ENCODE assay signal across 6 cellular contexts in the genomic region with DNA sequence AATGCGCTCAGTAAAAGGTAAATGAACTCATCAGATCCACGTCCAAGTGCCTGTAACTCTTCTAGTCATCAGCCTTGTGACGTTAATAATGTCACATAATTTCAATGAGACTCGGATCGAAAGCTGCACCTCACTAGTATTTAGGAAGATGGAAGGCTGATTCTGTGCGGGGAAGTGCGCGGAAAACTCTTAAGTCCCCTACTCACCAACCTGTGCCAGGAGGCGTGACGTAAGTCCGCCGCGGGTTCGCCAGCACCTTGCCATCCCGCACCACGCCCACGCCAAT. TPM values are rescaled to one million over a fixed set of nuclear protein-coding genes. Genes with fewer than 3 reads are reported as not detected.
DNase-seq lines count a peak whose midpoint lies in the region.

No MANE protein-coding gene starts in this region.

- H3K4me3 ChIP-seq in Karpas-422 (ENCODE audit: low read length) = peak overlapping the region; percentile 86
- peak overlapping the region; percentile 82 for H3K4me3 ChIP-seq in mesodermal cell (ENCODE audit: extremely low read depth, insufficient read depth, low read length, poor library complexity, severe bottlenecking)

- H3K9me3 ChIP-seq in Karpas-422 (ENCODE audit: low read length) = no peaks in the 10 kb centered on the region
- H3K9me3 ChIP-seq in mesodermal cell (ENCODE audit: control insufficient read depth, low read length) = no peaks in the 10 kb centered on the region

- no peak overlapping the region for H3K4me3 Mint-ChIP-seq in activated naive CD4-positive, alpha-beta T cell treated with anti-CD3 and anti-CD28 coated beads, Interleukin-2, amount 10 ng/mL, durations not matched to agents 7 days and 5 days

- H3K27ac ChIP-seq in Karpas-422 (ENCODE audit: low read length) (peak overlapping the region; percentile 80), mesodermal cell (ENCODE audit: low read depth, low read length, severe bottlenecking) (peak overlapping the region; percentile 99)

- H3K27me3 Mint-ChIP-seq in activated naive CD4-positive, alpha-beta T cell treated with anti-CD3 and anti-CD28 coated beads, Interleukin-2, amount 10 ng/mL, durations not matched to agents 7 days and 5 days = no peaks in the 10 kb centered on the region

- no peaks in the 10 kb centered on the region for H3K9me3 Mint-ChIP-seq in activated naive CD4-positive, alpha-beta T cell treated with anti-CD3 and anti-CD28 coated beads, Interleukin-2, amount 10 ng/mL, durations not matched to agents 7 days and 5 days

- WGBS in mesodermal cell (ENCODE audit: insufficient coverage in 2 of 2), 2 experiments = 0% methylated on average over 2 to 13 of the region's 17 CpGs

- peaks cover 39% of the 10 kb centered on the region for H3K36me3 Mint-ChIP-seq in activated naive CD4-positive, alpha-beta T cell treated with anti-CD3 and anti-CD28 coated beads, Interleukin-2, amount 10 ng/mL, durations not matched to agents 7 days and 5 days

- H2AFZ ChIP-seq in Karpas-422 (ENCODE audit: low read length) = peak overlapping the region; percentile 82

- H3K27me3 ChIP-seq in Karpas-422 (ENCODE audit: low read length) = no peaks in the 10 kb centered on the region

- H3K4me1 Mint-ChIP-seq in activated naive CD4-positive, alpha-beta T cell treated with anti-CD3 and anti-CD28 coated beads, Interleukin-2, amount 10 ng/mL, durations not matched to agents 7 days and 5 days = peaks cover 24% of the 10 kb centered on the region

- H3K36me3 ChIP-seq in Karpas-422 (ENCODE audit: insufficient read depth, low read length) (peaks cover 46% of the 10 kb centered on the region), mesodermal cell (ENCODE audit: control insufficient read depth, insufficient read depth, low read length) (peaks cover 76% of the 10 kb centered on the region)

- peaks cover 40% of the 10 kb centered on the region for H3K4me1 ChIP-seq in Karpas-422 (ENCODE audit: low read length)
- peaks cover 20% of the 10 kb centered on the region for H3K4me1 ChIP-seq in mesodermal cell (ENCODE audit: control insufficient read depth, insufficient read depth, low read length, poor library complexity, severe bottlenecking)

- H3K79me2 ChIP-seq in Karpas-422 (ENCODE audit: low read length) = peaks cover 65% of the 10 kb centered on the region

- H3K9ac ChIP-seq in Karpas-422 (ENCODE audit: low read length) = peak overlapping the region; percentile 83

- no peak overlapping the region for H3K27ac Mint-ChIP-seq in activated naive CD4-positive, alpha-beta T cell treated with anti-CD3 and anti-CD28 coated beads, Interleukin-2, amount 10 ng/mL, durations not matched to agents 7 days and 5 days

- H3K4me2 ChIP-seq in Karpas-422 (ENCODE audit: low read depth, low read length, poor library complexity, severe bottlenecking) = peak overlapping the region; percentile 81

- CTCF ChIA-PET in activated naive CD4-positive, alpha-beta T cell treated with anti-CD3 and anti-CD28 coated beads, Interleukin-2, amount 10 ng/mL, durations not matched to agents 7 days and 5 days (lab: Charles Lee) = interaction anchor here (1.4 to 2.4 kb wide), 3 partner anchors 14 to 159 kb away, joined by 3 to 20 read pairs (median 5); a partner anchor contains a TSS

- no peaks in the 10 kb centered on the region for H3K9me2 ChIP-seq in Karpas-422 (replicated peaks; ENCODE audit: insufficient read depth, low read length)

- H4K20me1 ChIP-seq in Karpas-422 (ENCODE audit: insufficient read depth, low read depth, low read length) = no peaks in the 10 kb centered on the region

- peak; percentile 82 for DNase-seq in activated naive CD4-positive, alpha-beta T cell treated with Interleukin-2 at 50 U/mL for 16 hours
- no peak for DNase-seq in activated naive CD4-positive, alpha-beta T cell (lab: John Stamatoyannopoulos, UW)
- DNase-seq in Karpas-422 (peak; percentile 95), T1000 (lab: John Stamatoyannopoulos, UW) (no peak)
- DNase-seq in activated naive CD4-positive, alpha-beta T cell treated with anti-CD3 and anti-CD28 coated beads, Interleukin-2, amount 10 ng/mL, durations not matched to agents 7 days and 5 days = peak; percentile 91

RNA-seq across cellular contexts. Expression of a gene that starts 0.3 kb away (rescaled TPM):
- 63.0 and 84.1 TPM in 2 replicates for total RNA-seq in Karpas-422 (2014; rRNA removed; shearing (Covaris generic); ENCODE audit: low replicate concordance)
- 27.3 TPM for polyA plus RNA-seq in mesodermal cell (2013, experiment 1 of 2)
- polyA plus RNA-seq in mesodermal cell (2013, experiment 2 of 2) = 22.7 TPM

RNA-seq across cellular contexts. Expression of a gene that starts 0.7 kb away (rescaled TPM):
- total RNA-seq in Karpas-422 (2014; rRNA removed; shearing (Covaris generic); ENCODE audit: low replicate concordance) = 97.8 and 118 TPM in 2 replicates
- polyA plus RNA-seq in mesodermal cell (2013, experiment 1 of 2) = 219 TPM
- 213 TPM for polyA plus RNA-seq in mesodermal cell (2013, experiment 2 of 2)

RNA-seq across cellular contexts. Expression of a gene that starts 6.9 kb away (rescaled TPM):
- total RNA-seq in Karpas-422 (2014; rRNA removed; shearing (Covaris generic); ENCODE audit: low replicate concordance) = 29.4 and 45.2 TPM in 2 replicates
- 34.0 TPM for polyA plus RNA-seq in mesodermal cell (2013, experiment 1 of 2)
- polyA plus RNA-seq in mesodermal cell (2013, experiment 2 of 2) = 31.3 TPM

RNA-seq across cellular contexts. Expression of a gene that starts 14.9 kb away (rescaled TPM):
- total RNA-seq in Karpas-422 (2014; rRNA removed; shearing (Covaris generic); ENCODE audit: low replicate concordance) = 104 and 138 TPM in 2 replicates
- polyA plus RNA-seq in mesodermal cell (2013, experiment 1 of 2) = 81.2 TPM
- 60.0 TPM for polyA plus RNA-seq in mesodermal cell (2013, experiment 2 of 2)

RNA-seq across cellular contexts. Expression of a gene that starts 18.3 kb away (rescaled TPM):
- not detected in 2 replicates for total RNA-seq in Karpas-422 (2014; rRNA removed; shearing (Covaris generic); ENCODE audit: low replicate concordance)
- not detected for polyA plus RNA-seq in mesodermal cell (2013, experiment 1 of 2)
- polyA plus RNA-seq in mesodermal cell (2013, experiment 2 of 2) = not detected

Comparison
In these comparisons a context has a peak if more than half of its experiments do, and no peak if none do; other contexts are left out.
1. DNase-seq: peak in activated naive CD4-positive, alpha-beta T cell treated with Interleukin-2 at 50 U/mL for 16 hours (single experiment), Karpas-422 (single experiment) and activated naive CD4-positive, alpha-beta T cell treated with anti-CD3 and anti-CD28 coated beads, Interleukin-2, amount 10 ng/mL, durations not matched to agents 7 days and 5 days (single experiment); none in activated naive CD4-positive, alpha-beta T cell (0 of 4) and T1000 (single experiment).